ENCODE assay signal across 15 cellular contexts in genomic region chr14:22497144-22497423, GRCh38.
DNase-seq lines count a peak whose midpoint lies in the region; ATAC-seq and TF ChIP-seq lines count a peak whose summit lies in the region.
"Had no signal": no experiment of that assay in that cellular context is flagged by ENCODE, and none has a peak within 500 bp of the region (broad histone marks: within the 10 kb centered on the region; RNA-seq: fewer than 3 reads in every experiment).

No MANE protein-coding gene starts in this region.

- H3K36me3 Mint-ChIP-seq in activated naive CD4-positive, alpha-beta T cell treated with anti-CD3 and anti-CD28 coated beads, Interleukin-2, amount 50 U/mL, for 24 hours = peaks cover 40% of the 10 kb centered on the region
- H3K36me3 Mint-ChIP-seq in activated naive CD8-positive, alpha-beta T cell = peaks cover 25% of the 10 kb centered on the region
- no peaks in the 10 kb centered on the region for H3K36me3 Mint-ChIP-seq in endodermal cell (ENCODE audit: low read depth)

- WGBS in adrenal gland, 4 donors = 73 to 93% (median 78%) methylated on average over 2 of the region's 2 CpGs
- WGBS in endodermal cell (ENCODE audit: insufficient coverage in 1 of 2, insufficient read length in 1 of 2), 2 experiments = 97% methylated on average over 2 of the region's 2 CpGs; no CpG with 5 or more reads in 1 of the 2 experiments

- ATAC-seq in HG03175 (IDR thresholded peaks at IDR 0.05; ENCODE audit: unreplicated experiment) = peak; percentile 38
- ATAC-seq in stimulated activated naive CD8-positive, alpha-beta T cell treated with anti-CD3 and anti-CD28 coated beads, Interleukin-15, amount 100 ng/mL, for 72 hours = no peak

- H3K9me3 ChIP-seq in adrenal gland (replicated peaks in 1 of 3) (no peaks in the 10 kb centered on the region), endodermal cell (ENCODE audit: control insufficient read depth, low read length) (no peaks in the 10 kb centered on the region)
- H3K9me3 ChIP-seq: esophagus squamous epithelium, SJCRH30 had no signal

- H3K36me3 ChIP-seq in adrenal gland (replicated peaks in 1 of 2) (no peaks in the 10 kb centered on the region), endodermal cell (ENCODE audit: control insufficient read depth, insufficient read depth, low read length) (no peaks in the 10 kb centered on the region)
- H3K36me3 ChIP-seq: esophagus squamous epithelium, SJCRH30 had no signal

- no peak overlapping the region for H3K9ac ChIP-seq in endodermal cell (ENCODE audit: extremely low read depth, low read length, poor library complexity, severe bottlenecking)

- peaks cover 28% of the 10 kb centered on the region for H3K4me1 Mint-ChIP-seq in activated naive CD4-positive, alpha-beta T cell treated with anti-CD3 and anti-CD28 coated beads, Interleukin-2, amount 50 U/mL, for 24 hours
- peaks cover 18% of the 10 kb centered on the region for H3K4me1 Mint-ChIP-seq in activated naive CD8-positive, alpha-beta T cell (ENCODE audit: low read depth)
- peaks cover 8% of the 10 kb centered on the region for H3K4me1 Mint-ChIP-seq in stimulated activated naive CD8-positive, alpha-beta T cell treated with anti-CD3 and anti-CD28 coated beads, Interleukin-15, amount 100 ng/mL, for 72 hours
- peaks cover 32% of the 10 kb centered on the region for H3K4me1 Mint-ChIP-seq in endodermal cell

- peak overlapping the region; percentile 96 for H3K27ac Mint-ChIP-seq in activated naive CD4-positive, alpha-beta T cell treated with anti-CD3 and anti-CD28 coated beads, Interleukin-2, amount 50 U/mL, for 24 hours
- H3K27ac Mint-ChIP-seq in activated naive CD8-positive, alpha-beta T cell = peak overlapping the region; percentile 96
- H3K27ac Mint-ChIP-seq in stimulated activated naive CD8-positive, alpha-beta T cell treated with anti-CD3 and anti-CD28 coated beads, Interleukin-15, amount 100 ng/mL, for 72 hours = peak overlapping the region; percentile 92 to 97
- H3K27ac Mint-ChIP-seq in endodermal cell = no peak overlapping the region

- H3K27me3 Mint-ChIP-seq in activated naive CD4-positive, alpha-beta T cell treated with anti-CD3 and anti-CD28 coated beads, Interleukin-2, amount 50 U/mL, for 24 hours = no peaks in the 10 kb centered on the region
- no peaks in the 10 kb centered on the region for H3K27me3 Mint-ChIP-seq in activated naive CD8-positive, alpha-beta T cell
- no peaks in the 10 kb centered on the region for H3K27me3 Mint-ChIP-seq in stimulated activated naive CD8-positive, alpha-beta T cell treated with anti-CD3 and anti-CD28 coated beads, Interleukin-15, amount 100 ng/mL, for 72 hours
- H3K27me3 Mint-ChIP-seq in endodermal cell (ENCODE audit: insufficient read depth) = no peaks in the 10 kb centered on the region

- no peak overlapping the region for H3K4me3 ChIP-seq in adrenal gland
- H3K4me3 ChIP-seq in endodermal cell (ENCODE audit: low read length) = no peak overlapping the region
- H3K4me3 ChIP-seq: esophagus squamous epithelium, SJCRH30 had no signal

- DNase-seq in activated naive CD4-positive, alpha-beta T cell treated with anti-CD3 and anti-CD28 coated beads, Interleukin-2, amount 50 U/mL, for 16 hours = no peak
- DNase-seq in stimulated activated naive CD8-positive, alpha-beta T cell treated with anti-CD3 and anti-CD28 coated beads, Interleukin-15, amount 100 ng/mL, for 72 hours = no peak
- DNase-seq in adrenal gland (no peak), D341Med (ENCODE audit: low spot score) (no peak), endodermal cell (no peak)
- DNase-seq: activated CD4-positive, CD25-positive, alpha-beta regulatory T cell treated with anti-CD3 and anti-CD28 coated beads, Interleukin-2, amount 50 U/mL, for 72 hours; DMS53; esophagus squamous epithelium; NCI-H1694 treated with DMSO at 0.1 percent for 48 hours; NCI-H82; posterior cingulate gyrus; SJCRH30 had no signal

- TF ChIP-seq POLR2A in adrenal gland (IDR thresholded peaks at IDR 0.05) = no peak

- H3K27me3 ChIP-seq in adrenal gland (no peaks in the 10 kb centered on the region), endodermal cell (ENCODE audit: control insufficient read depth, insufficient read depth, low read length, poor library complexity, severe bottlenecking) (no peaks in the 10 kb centered on the region)
- H3K27me3 ChIP-seq: SJCRH30 had no signal

- H3K4me3 Mint-ChIP-seq in activated naive CD4-positive, alpha-beta T cell treated with anti-CD3 and anti-CD28 coated beads, Interleukin-2, amount 50 U/mL, for 24 hours = peak overlapping the region; percentile 87
- peak overlapping the region; percentile 93 for H3K4me3 Mint-ChIP-seq in activated naive CD8-positive, alpha-beta T cell
- peak overlapping the region; percentile 88 to 90 for H3K4me3 Mint-ChIP-seq in stimulated activated naive CD8-positive, alpha-beta T cell treated with anti-CD3 and anti-CD28 coated beads, Interleukin-15, amount 100 ng/mL, for 72 hours
- no peak overlapping the region for H3K4me3 Mint-ChIP-seq in endodermal cell

- H3K27ac ChIP-seq in adrenal gland = no peak overlapping the region
- H3K27ac ChIP-seq in endodermal cell (ENCODE audit: low read depth, low read length) = no peak overlapping the region
- H3K27ac ChIP-seq: SJCRH30 had no signal

- intact Hi-C loops in adrenal gland (cut with DNase I) = no loop called here

- TF ChIP-seq CTCF in adrenal gland (IDR thresholded peaks at IDR 0.05) (no peak), endodermal cell (conservative IDR thresholded peaks at IDR 0.05) (no peak)

- H3K9me3 Mint-ChIP-seq in activated naive CD4-positive, alpha-beta T cell treated with anti-CD3 and anti-CD28 coated beads, Interleukin-2, amount 50 U/mL, for 24 hours = no peaks in the 10 kb centered on the region
- no peaks in the 10 kb centered on the region for H3K9me3 Mint-ChIP-seq in activated naive CD8-positive, alpha-beta T cell (ENCODE audit: low read depth)
- H3K9me3 Mint-ChIP-seq in stimulated activated naive CD8-positive, alpha-beta T cell treated with anti-CD3 and anti-CD28 coated beads, Interleukin-15, amount 100 ng/mL, for 72 hours = no peaks in the 10 kb centered on the region
- no peaks in the 10 kb centered on the region for H3K9me3 Mint-ChIP-seq in endodermal cell

- no peaks in the 10 kb centered on the region for H3K4me1 ChIP-seq in adrenal gland (replicated peaks in 1 of 2)
- peaks cover 4% of the 10 kb centered on the region for H3K4me1 ChIP-seq in endodermal cell (ENCODE audit: control insufficient read depth, insufficient read depth, low read length)
